Comparison of ENCODE assay signal across 8 cellular contexts in genomic region chr9:72315089-72315509, GRCh38. TPM values are rescaled to one million over a fixed set of nuclear protein-coding genes. Genes with fewer than 3 reads are reported as not detected.
DNase-seq lines count a peak whose midpoint lies in the region; ATAC-seq, FAIRE-seq and TF ChIP-seq lines count a peak whose summit lies in the region.

No MANE protein-coding gene starts in this region.

- no peak overlapping the region for H3K9ac ChIP-seq in H1 (replicated peaks in 1 of 4; ENCODE audit: extremely low read depth in 1 of 4, low read depth in 3 of 4, low read length in 3 of 4)

- no peaks in the 10 kb centered on the region for H3K9me3 Mint-ChIP-seq in nephron

- no peak overlapping the region for H2BK120ac ChIP-seq in H1 (replicated peaks; ENCODE audit: low read depth, low read length)

- no peak for TF ChIP-seq POLR2A in H1 (IDR thresholded peaks at IDR 0.05; ENCODE audit: control extremely low read depth in 1 of 2, low read depth in 2 of 2, low read length in 2 of 2)

- H2AFZ ChIP-seq in H1 (ENCODE audit: low read length), result 0 out of 2 replicates have a peak overlapping the region, but pooled peaks have one; percentile 51

- H2AK5ac ChIP-seq in H1 (ENCODE audit: low read depth, low read length), result no peak overlapping the region

- H3K4me1 ChIP-seq in H1 (replicated peaks in 1 of 4; ENCODE audit: control insufficient read depth in 3 of 4, insufficient read depth in 4 of 4, low read length in 3 of 4), result peaks cover 0 to 8% (median 6%) of the 10 kb centered on the region in 4 experiments; a peak in 5 of 7 replicates

- H3K14ac ChIP-seq in H1 (ENCODE audit: insufficient read length), result no peak overlapping the region

- ATAC-seq in GM21825 (IDR thresholded peaks at IDR 0.05; ENCODE audit: unreplicated experiment) (no peak), GM18520 (IDR thresholded peaks at IDR 0.05; ENCODE audit: unreplicated experiment) (no peak), GM19452 (IDR thresholded peaks at IDR 0.05; ENCODE audit: unreplicated experiment) (no peak), GM18870 (IDR thresholded peaks at IDR 0.05; ENCODE audit: unreplicated experiment) (no peak)

- H3K23ac ChIP-seq in H1 (ENCODE audit: insufficient read length), result no peak overlapping the region

- H3K4me1 Mint-ChIP-seq in nephron, result peaks cover 35% of the 10 kb centered on the region

- CTCF ChIA-PET in H1 (lab: Charles Lee; ENCODE audit: partially characterized antibody), result interaction anchor here (0.7 to 2.7 kb wide), 11 partner anchors 9 to 438 kb away, joined by 3 to 11 read pairs (median 4); no protein-coding TSS in a partner anchor

- H3K4me3 Mint-ChIP-seq in nephron, result peak overlapping the region in 2 of 3 experiments; percentile 8 to 58

- H3K27me3 ChIP-seq in H1 (replicated peaks in 1 of 4; ENCODE audit: control insufficient read depth in 3 of 4, extremely low read depth in 1 of 4, insufficient read depth in 3 of 4, low read length in 3 of 4), result no peaks in the 10 kb centered on the region

- H3K36me3 Mint-ChIP-seq in nephron (ENCODE audit: low read depth), result no peaks in the 10 kb centered on the region

- no peak overlapping the region for H4K91ac ChIP-seq in H1 (replicated peaks; ENCODE audit: insufficient read length, low read length)

- POLR2A ChIA-PET in H1 (lab: Charles Lee; ENCODE audit: partially characterized antibody), result interaction anchor here (0.8 to 1.2 kb wide), 3 partner anchors 41 to 48 kb away, joined by 3 read pairs; no protein-coding TSS in a partner anchor

- no peak for TF ChIP-seq RAD21 in H1 (IDR thresholded peaks at IDR 0.05 in 1 of 2, conservative IDR thresholded peaks at IDR 0.05 in 1 of 2; ENCODE audit: low read depth in 2 of 2, low read length in 2 of 2)

- TF ChIP-seq EP300 in H1 (IDR thresholded peaks at IDR 0.05; ENCODE audit: borderline replicate concordance in 1 of 2, low read depth in 2 of 2, low read length in 2 of 2), result no peak

- H2BK15ac ChIP-seq in H1 (ENCODE audit: low read length), result no peak overlapping the region

- no peak overlapping the region for H3K27ac ChIP-seq in H1 (ENCODE audit: low read depth, low read length)

- no peak overlapping the region for H3K18ac ChIP-seq in H1 (ENCODE audit: extremely low read depth, low read length)

- H4K20me1 ChIP-seq in H1 (replicated peaks in 1 of 2; ENCODE audit: control insufficient read depth in 1 of 2, insufficient read depth in 2 of 2, low read length in 2 of 2), result no peaks in the 10 kb centered on the region

- FAIRE-seq in H1 (lab: Jason Lieb, UNC), result no peak

- no peak overlapping the region for H3K4ac ChIP-seq in H1 (replicated peaks; ENCODE audit: insufficient read length, low read depth, low read length)

- no peak for TF ChIP-seq CTCF in H1 (IDR thresholded peaks at IDR 0.05; ENCODE audit: control extremely low read depth in 1 of 3, insufficient read depth in 1 of 3, low read depth in 1 of 3, low read length in 3 of 3)
- TF ChIP-seq CTCF in nephron (IDR thresholded peaks at IDR 0.05; ENCODE audit: unreplicated experiment in 3 of 3), result no peak

- no peaks in the 10 kb centered on the region for H3K27me3 Mint-ChIP-seq in nephron (ENCODE audit: low read depth)

- no peaks in the 10 kb centered on the region for H3K9me3 ChIP-seq in H1 (ENCODE audit: insufficient read depth in 2 of 2, low read depth in 1 of 2, low read length in 1 of 2)

- H3K56ac ChIP-seq in H1 (replicated peaks; ENCODE audit: insufficient read length, low read depth, low read length), result no peak overlapping the region

- H3K36me3 ChIP-seq in H1 (ENCODE audit: control insufficient read depth in 2 of 4, insufficient read depth in 4 of 4, low read length in 3 of 4), result no peaks in the 10 kb centered on the region

- no peaks in the 10 kb centered on the region for H3K79me2 ChIP-seq in H1 (ENCODE audit: control insufficient read depth in 1 of 2, insufficient read depth in 2 of 2, low read length in 2 of 2)

- H2BK5ac ChIP-seq in H1 (ENCODE audit: low read depth, low read length), result no peak overlapping the region

- H2BK20ac ChIP-seq in H1 (ENCODE audit: low read length), result no peak overlapping the region

- H2BK12ac ChIP-seq in H1 (ENCODE audit: low read depth, low read length), result no peak overlapping the region

- H3K79me1 ChIP-seq in H1 (ENCODE audit: low read depth, low read length), result no peaks in the 10 kb centered on the region

- H3K27ac Mint-ChIP-seq in nephron, result peak overlapping the region; percentile 89 to 91 (median 91)

- H3K23me2 ChIP-seq in H1 (ENCODE audit: low read depth, low read length), result no peaks in the 10 kb centered on the region

- no peak overlapping the region for H3K4me2 ChIP-seq in H1 (ENCODE audit: insufficient read depth in 1 of 2, low read depth in 2 of 2, low read length in 2 of 2)

- no peak overlapping the region for H4K8ac ChIP-seq in H1 (ENCODE audit: extremely low read depth, insufficient read depth, low read length)

- no peak overlapping the region for H4K5ac ChIP-seq in H1 (ENCODE audit: insufficient read length, low read depth, low read length)

- H3K4me3 ChIP-seq in H1 (ENCODE audit: extremely low read depth in 1 of 4, insufficient read depth in 2 of 4, low read depth in 3 of 4, low read length in 4 of 4), result no peak overlapping the region

- WGBS in H1 (ENCODE audit: extremely low coverage in 1 of 2, insufficient coverage in 1 of 2, insufficient read length in 1 of 2, insufficient replicate concordance in 2 of 2, low coverage in 1 of 2, low lambda C conversion rate in 2 of 2, missing lambda C conversion rate in 1 of 2), 2 experiments, result 86% methylated on average over 5 of the region's 5 CpGs; no CpG with 5 or more reads in 1 of the 2 experiments

- DNase-seq in AG08395 (ENCODE audit: low spot score) (peak; percentile 50), NCI-H1092 (lab: John Stamatoyannopoulos, UW) (peak; percentile 60), H1 (ENCODE audit: low read depth in 1 of 2, low spot score in 2 of 2) (no peak)

TF ChIP-seq in H1, 55 proteins besides CTCF, POLR2A, EP300 and RAD21:
- no peak for TF ChIP-seq TCF12 (IDR thresholded peaks at IDR 0.05; ENCODE audit: low read depth, low read length)
- no peak for TF ChIP-seq SAP30 (IDR thresholded peaks at IDR 0.05; ENCODE audit: insufficient read depth, insufficient replicate concordance, low read length)
- no peak for TF ChIP-seq PHF8 (conservative IDR thresholded peaks at IDR 0.05; ENCODE audit: low read depth, low read length)
- no peak for TF ChIP-seq E2F6 (IDR thresholded peaks at IDR 0.05)
- no peak for TF ChIP-seq RFX5 (IDR thresholded peaks at IDR 0.05; ENCODE audit: borderline replicate concordance, low read depth, low read length)
- TF ChIP-seq YY1 (IDR thresholded peaks at IDR 0.05; ENCODE audit: low read depth, low read length), result no peak
- no peak for TF ChIP-seq CTBP2 (IDR thresholded peaks at IDR 0.05; ENCODE audit: borderline replicate concordance, insufficient read depth, insufficient read length, low read length)
- TF ChIP-seq CHD2 (IDR thresholded peaks at IDR 0.05; ENCODE audit: low read length), result no peak
- no peak for TF ChIP-seq CBX5 (IDR thresholded peaks at IDR 0.05; ENCODE audit: low read depth, low read length)
- TF ChIP-seq JUND (IDR thresholded peaks at IDR 0.05; ENCODE audit: low read length), result no peak
- TF ChIP-seq ATF2 (IDR thresholded peaks at IDR 0.05; ENCODE audit: low read length), result no peak
- TF ChIP-seq POLR2AphosphoS5 (IDR thresholded peaks at IDR 0.05; ENCODE audit: low read depth, low read length), result no peak
- TF ChIP-seq SP2 (IDR thresholded peaks at IDR 0.05; ENCODE audit: low read length), result no peak
- no peak for TF ChIP-seq BCL11A (IDR thresholded peaks at IDR 0.05; ENCODE audit: low read depth in 2 of 2, low read length in 2 of 2)
- TF ChIP-seq SIN3A (conservative IDR thresholded peaks at IDR 0.05 in 1 of 2, IDR thresholded peaks at IDR 0.05 in 1 of 2; ENCODE audit: low read depth in 1 of 2, low read length in 2 of 2), result no peak
- no peak for TF ChIP-seq BACH1 (IDR thresholded peaks at IDR 0.05; ENCODE audit: low read length)

RNA-seq across cellular contexts. Expression of gene ZFAND5, which starts 49.9 kb away (rescaled TPM):
- total RNA-seq in H1 (2021; fragmentation: NEBNext Ultra II Directional; extraction: Animal tissue kit (Norgen Biotek cat#: 25700)), result 209 and 225 TPM in 2 replicates
- polyA plus RNA-seq in H1 (2011; rRNA removed), result 76.7 and 79.5 TPM in 2 replicates
- polyA plus RNA-seq in H1 (2011; cell fraction: cytosol; rRNA removed), result 93.8 TPM
- 102 TPM for polyA plus RNA-seq in H1 (2011; cell fraction: nucleus; rRNA removed)
- 128 to 145 TPM (median 140 TPM) in 4 replicates for polyA plus RNA-seq in H1 (2012, experiment 1 of 2)
- polyA plus RNA-seq in H1 (2012, experiment 2 of 2), result 35.5 TPM
- polyA plus RNA-seq in H1 (2013, experiment 1 of 2), result 126 TPM
- 119 TPM for polyA plus RNA-seq in H1 (2013, experiment 2 of 2)
- 92.1 and 117 TPM in 2 replicates for polyA minus RNA-seq in H1 (2011; rRNA and poly(A)+ RNA removed)
- polyA minus RNA-seq in H1 (2011; cell fraction: cytosol; rRNA and poly(A)+ RNA removed), result 96.7 TPM
- polyA minus RNA-seq in H1 (2011; cell fraction: nucleus; rRNA and poly(A)+ RNA removed), result 173 TPM

Comparison
In these comparisons a context has a peak if more than half of its experiments do, and no peak if none do; other contexts are left out.
1. DNase-seq: peak in AG08395 (single experiment) and NCI-H1092 (single experiment); none in H1 (0 of 2).